Comparison of ENCODE assay signal across 22 cellular contexts in the genomic region with DNA sequence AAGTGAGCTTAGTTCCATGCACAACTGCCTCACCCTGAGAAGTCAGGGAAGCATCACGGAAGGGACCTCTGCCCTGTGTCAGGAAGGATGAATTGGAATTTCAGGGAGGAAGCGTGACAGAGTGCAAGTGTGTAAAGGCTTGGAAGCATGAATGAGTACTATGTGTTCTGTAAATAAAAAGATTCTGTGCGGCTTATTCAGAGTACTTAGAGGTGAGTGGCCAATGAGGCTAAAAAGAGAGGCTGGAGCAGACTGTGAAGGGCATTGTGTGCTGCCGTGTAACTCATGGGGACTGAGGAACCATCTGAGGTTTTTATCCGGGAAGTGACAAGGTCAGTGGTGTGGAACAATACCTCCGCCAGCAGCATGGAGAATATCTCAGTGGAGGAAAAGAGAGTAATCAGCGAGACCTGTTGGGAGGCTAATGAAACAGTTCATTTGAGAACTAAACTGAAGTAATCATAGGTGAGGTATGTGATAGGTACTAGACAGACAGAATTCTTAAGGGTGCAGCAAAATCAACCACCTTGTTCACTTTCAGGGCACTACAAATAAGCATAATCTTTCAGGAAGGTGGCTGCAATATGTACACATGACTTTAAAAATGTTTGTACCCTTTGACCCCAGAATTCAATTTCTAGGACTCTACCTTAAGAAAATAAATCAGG.
DNase-seq lines count a peak whose midpoint lies in the region; TF ChIP-seq lines count a peak whose summit lies in the region.
"Had no signal": no experiment of that assay in that cellular context is flagged by ENCODE, and none has a peak within 500 bp of the region (broad histone marks: within the 10 kb centered on the region; RNA-seq: fewer than 3 reads in every experiment).

No MANE protein-coding gene starts in this region.

- TF ChIP-seq CTCF in OCI-LY7 (conservative IDR thresholded peaks at IDR 0.05; ENCODE audit: low read length) (no peak), neural crest cell (conservative IDR thresholded peaks at IDR 0.05) (no peak), vagina (IDR thresholded peaks at IDR 0.05) (no peak)

- BruUV-seq in OCI-LY7 (replicated peaks; lab: Mats Ljungman, UMichigan): no TSS peak

- intact Hi-C loops in OCI-LY7 (cut with micrococcal nuclease; ENCODE audit: unreplicated experiment) (no loop called here), vagina (cut with DNase I) (no loop called here)

- TF ChIP-seq POLR2A in vagina (IDR thresholded peaks at IDR 0.05): no peak

- H3K27ac ChIP-seq in OCI-LY7 (ENCODE audit: low read depth, low read length, poor library complexity, severe bottlenecking) (no peak overlapping the region), vagina (no peak overlapping the region)
- H3K27ac ChIP-seq: esophagus squamous epithelium, gastrocnemius medialis, tibial nerve had no signal

- peak overlapping the region; percentile 28 for H3K4me3 Mint-ChIP-seq in neural crest cell
- H3K4me3 Mint-ChIP-seq: activated naive CD8-positive, alpha-beta T cell treated with anti-CD3 and anti-CD28 coated beads, Interleukin-2, amount 10 ng/mL, durations not matched to agents 7 days and 5 days; naive thymus-derived CD4-positive, alpha-beta T cell; stimulated activated naive CD8-positive, alpha-beta T cell treated with anti-CD3 and anti-CD28 coated beads, Interleukin-15, Interleukin-2, amounts not matched to agents 100 ng/mL and 50 ng/mL, for 24 hours; T-helper 2 cell treated with Interferon-gamma antibody and Interleukin-4, amounts not matched to agents 5 μg/mL and 100 μg/mL, for 36 hours had no signal

- peaks cover 2% of the 10 kb centered on the region for H3K9me3 Mint-ChIP-seq in neural crest cell
- H3K9me3 Mint-ChIP-seq: activated naive CD8-positive, alpha-beta T cell treated with anti-CD3 and anti-CD28 coated beads, Interleukin-2, amount 10 ng/mL, durations not matched to agents 7 days and 5 days; stimulated activated naive CD8-positive, alpha-beta T cell treated with anti-CD3 and anti-CD28 coated beads, Interleukin-15, Interleukin-2, amounts not matched to agents 100 ng/mL and 50 ng/mL, for 24 hours; T-helper 2 cell treated with Interferon-gamma antibody and Interleukin-4, amounts not matched to agents 5 μg/mL and 100 μg/mL, for 36 hours had no signal

- H3K4me1 ChIP-seq in OCI-LY7 (ENCODE audit: insufficient read depth, low read length, poor library complexity, severe bottlenecking) (peaks cover 76% of the 10 kb centered on the region), vagina (no peaks in the 10 kb centered on the region)
- H3K4me1 ChIP-seq: esophagus squamous epithelium, gastrocnemius medialis, tibial nerve had no signal

- H3K4me3 ChIP-seq in OCI-LY7 (ENCODE audit: low read depth, low read length, poor library complexity, severe bottlenecking) (no peak overlapping the region), vagina (no peak overlapping the region)
- H3K4me3 ChIP-seq: esophagus squamous epithelium, gastrocnemius medialis, tibial nerve had no signal

- H3K4me2 ChIP-seq in OCI-LY7 (ENCODE audit: low read length): peak overlapping the region; percentile 30; the same call in 1 of the 2 replicates

- peaks cover 60% of the 10 kb centered on the region for H3K4me1 Mint-ChIP-seq in neural crest cell
- H3K4me1 Mint-ChIP-seq: activated naive CD8-positive, alpha-beta T cell treated with anti-CD3 and anti-CD28 coated beads, Interleukin-2, amount 10 ng/mL, durations not matched to agents 7 days and 5 days; naive thymus-derived CD4-positive, alpha-beta T cell had no signal

- peak overlapping the region; percentile 4 for H3K27ac Mint-ChIP-seq in neural crest cell (ENCODE audit: unreplicated experiment)
- H3K27ac Mint-ChIP-seq: activated naive CD8-positive, alpha-beta T cell treated with anti-CD3 and anti-CD28 coated beads, Interleukin-2, amount 10 ng/mL, durations not matched to agents 7 days and 5 days; naive thymus-derived CD4-positive, alpha-beta T cell; stimulated activated naive CD8-positive, alpha-beta T cell treated with anti-CD3 and anti-CD28 coated beads, Interleukin-15, Interleukin-2, amounts not matched to agents 100 ng/mL and 50 ng/mL, for 24 hours; T-helper 2 cell treated with Interferon-gamma antibody and Interleukin-4, amounts not matched to agents 5 μg/mL and 100 μg/mL, for 36 hours had no signal

- DNase-seq in DMS53 treated with DMSO at 0.1 percent for 48 hours (lab: John Stamatoyannopoulos, UW; ENCODE audit: unreplicated experiment) (peak; percentile 62), OCI-LY7 (ENCODE audit: low spot score) (no peak), kidney glomerular epithelial cell (lab: John Stamatoyannopoulos, UW) (peak; percentile 38), neural crest cell (ENCODE audit: low read depth, low spot score) (no peak), DMS153 treated with DMSO at 0.1 percent for 48 hours (lab: John Stamatoyannopoulos, UW; ENCODE audit: unreplicated experiment) (no peak), vagina (ENCODE audit: extremely low spot score in 2 of 2) (no peak)
- DNase-seq in stimulated activated CD4-positive, alpha-beta T cell treated with anti-CD3 and anti-CD28 coated beads, Interleukin-4, amount 100 ng/mL, for 4 hours: no peak
- no peak for DNase-seq in activated CD8-positive, alpha-beta memory T cell treated with anti-CD3 and anti-CD28 coated beads, Interleukin-2, amount 50 U/mL, for 4 hours
- DNase-seq: ACHN; activated effector memory CD4-positive, alpha-beta T cell treated with Interleukin-2 at 50 U/mL for 16 hours; activated naive CD8-positive, alpha-beta T cell treated with anti-CD3 and anti-CD28 coated beads, Interleukin-2, amount 10 ng/mL, durations not matched to agents 7 days and 5 days; Calu3; effector CD4-positive, alpha-beta T cell; EL; esophagus squamous epithelium; gastrocnemius medialis; naive thymus-derived CD4-positive, alpha-beta T cell; NCI-H2171 treated with DMSO at 0.1 percent for 48 hours; NCI-H82 had no signal

- CTCF ChIA-PET in OCI-LY7 (lab: Charles Lee; ENCODE audit: unreplicated experiment): interaction anchor here (1.0 to 1.4 kb wide), 3 partner anchors 12 to 27 kb away, joined by 3 to 4 read pairs (median 3); no protein-coding TSS in a partner anchor

- H3K9me3 ChIP-seq in OCI-LY7 (ENCODE audit: low read length) (no peaks in the 10 kb centered on the region), vagina (no peaks in the 10 kb centered on the region)
- H3K9me3 ChIP-seq: esophagus squamous epithelium, gastrocnemius medialis, tibial nerve had no signal

- H3K9me2 ChIP-seq in OCI-LY7 (ENCODE audit: insufficient read depth, low read length): no peaks in the 10 kb centered on the region

- H3K36me3 ChIP-seq in OCI-LY7 (ENCODE audit: insufficient read depth, low read length) (no peaks in the 10 kb centered on the region), vagina (no peaks in the 10 kb centered on the region)
- H3K36me3 ChIP-seq: esophagus squamous epithelium, gastrocnemius medialis, tibial nerve had no signal

- H3K27me3 ChIP-seq in vagina: no peaks in the 10 kb centered on the region
- H3K27me3 ChIP-seq: esophagus squamous epithelium, gastrocnemius medialis, tibial nerve had no signal

- H3K36me3 Mint-ChIP-seq in neural crest cell (ENCODE audit: low read depth): no peaks in the 10 kb centered on the region
- H3K36me3 Mint-ChIP-seq: activated naive CD8-positive, alpha-beta T cell treated with anti-CD3 and anti-CD28 coated beads, Interleukin-2, amount 10 ng/mL, durations not matched to agents 7 days and 5 days; naive thymus-derived CD4-positive, alpha-beta T cell had no signal

- H2AFZ ChIP-seq in OCI-LY7 (ENCODE audit: low read length): no peak overlapping the region

- H3K27me3 Mint-ChIP-seq in neural crest cell (ENCODE audit: low read depth): no peaks in the 10 kb centered on the region

- no peaks in the 10 kb centered on the region for H4K20me1 ChIP-seq in OCI-LY7 (ENCODE audit: insufficient read depth, low read length)

- POLR2A ChIA-PET in OCI-LY7 (lab: Charles Lee): interaction anchor here (1.8 kb wide), 2 partner anchors 15 to 115 kb away, joined by 5 to 11 read pairs; no protein-coding TSS in a partner anchor

- H3K79me2 ChIP-seq in OCI-LY7 (ENCODE audit: insufficient read depth, low read depth, low read length): no peaks in the 10 kb centered on the region

Comparison
In these comparisons a context has a peak if more than half of its experiments do, and no peak if none do; other contexts are left out.
1. DNase-seq: peak in DMS53 treated with DMSO at 0.1 percent for 48 hours (single experiment) and kidney glomerular epithelial cell (single experiment); none in OCI-LY7 (single experiment), neural crest cell (single experiment), DMS153 treated with DMSO at 0.1 percent for 48 hours (single experiment), vagina (0 of 2), stimulated activated CD4-positive, alpha-beta T cell treated with anti-CD3 and anti-CD28 coated beads, Interleukin-4, amount 100 ng/mL, for 4 hours (0 of 2) and activated CD8-positive, alpha-beta memory T cell treated with anti-CD3 and anti-CD28 coated beads, Interleukin-2, amount 50 U/mL, for 4 hours (single experiment).